8 cellular contexts compared by ENCODE assay signal in the genomic region with DNA sequence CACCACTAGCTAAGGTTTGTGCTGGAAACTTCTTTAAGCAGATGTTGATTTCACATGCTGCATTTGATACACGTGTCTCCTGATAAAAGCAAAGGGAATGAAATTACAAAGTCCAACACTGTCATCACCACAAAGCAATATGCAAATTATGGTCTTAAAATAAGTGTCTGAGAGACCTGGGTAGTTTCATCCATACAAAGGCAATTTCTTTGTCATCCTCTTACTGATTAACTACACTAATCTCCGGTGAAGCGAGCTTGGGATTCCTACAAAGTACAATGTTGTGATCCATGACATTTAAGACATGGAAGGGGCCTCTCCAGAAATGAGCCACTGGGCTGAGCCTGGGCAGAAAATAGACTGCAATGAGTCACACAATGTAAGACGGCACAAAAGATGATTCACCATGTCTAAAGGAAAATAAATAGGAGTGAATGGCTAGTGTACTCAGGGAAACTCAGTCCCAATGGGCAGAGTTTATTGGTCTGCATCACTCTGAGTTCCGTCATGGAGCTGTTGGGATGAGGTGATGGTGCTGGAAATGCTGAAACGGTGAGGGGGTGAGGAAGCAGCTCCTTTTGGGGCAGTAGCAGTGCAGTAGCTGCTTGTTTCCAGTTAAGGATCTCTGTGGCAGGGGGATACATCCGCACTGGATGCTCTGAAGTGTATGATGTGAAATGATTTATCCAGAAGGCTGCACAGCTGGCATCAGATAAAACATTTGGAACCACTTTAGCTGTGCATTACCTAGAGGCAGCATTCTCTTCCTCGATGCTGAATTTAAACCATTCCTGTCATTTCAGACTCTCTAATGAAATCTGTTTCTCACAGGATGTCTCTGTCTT.
A peak's percentile ranks its signal among the peaks of the same experiment; 100 is the strongest.
DNase-seq lines count a peak whose midpoint lies in the region; ATAC-seq and TF ChIP-seq lines count a peak whose summit lies in the region.

No MANE protein-coding gene starts in this region.

- H3K4me3 Mint-ChIP-seq in osteocyte (ENCODE audit: unreplicated experiment) = peak overlapping the region; percentile 47

- ATAC-seq in GM18861 (IDR thresholded peaks at IDR 0.05; ENCODE audit: unreplicated experiment) (peak; percentile 92), HG02610 (IDR thresholded peaks at IDR 0.05; ENCODE audit: unreplicated experiment) (peak; percentile 83)

- H3K27me3 Mint-ChIP-seq in osteocyte (ENCODE audit: unreplicated experiment) = no peaks in the 10 kb centered on the region

- H3K9me3 Mint-ChIP-seq in osteocyte (ENCODE audit: unreplicated experiment) = no peaks in the 10 kb centered on the region

- H3K4me1 Mint-ChIP-seq in osteocyte (ENCODE audit: unreplicated experiment) = peaks cover 25% of the 10 kb centered on the region

- TF ChIP-seq CTCF in epithelial cell of esophagus (IDR thresholded peaks at IDR 0.05; ENCODE audit: insufficient read depth, low read depth, low read length, missing control alignments) (no peak), osteocyte (IDR thresholded peaks at IDR 0.05) (no peak)

- no peak overlapping the region for H3K4me3 ChIP-seq in epithelial cell of esophagus (ENCODE audit: low read length)

- H3K27ac Mint-ChIP-seq in osteocyte (ENCODE audit: unreplicated experiment) = peak overlapping the region; percentile 92

- peak; percentile 71 for DNase-seq in NCI-H1694 treated with DMSO at 0.1 percent for 48 hours (lab: John Stamatoyannopoulos, UW)
- DNase-seq in epithelial cell of esophagus (ENCODE audit: low read depth) = peak; percentile 95
- no peak for DNase-seq in osteocyte (ENCODE audit: extremely low spot score, unreplicated experiment)
- DNase-seq in NCI-H510A treated with DMSO at 0.1 percent for 48 hours (lab: John Stamatoyannopoulos, UW) = no peak
- no peak for DNase-seq in medulla oblongata (ENCODE audit: extremely low spot score)
- DNase-seq in activated CD8-positive, alpha-beta memory T cell treated with anti-CD3 and anti-CD28 coated beads, Interleukin-2, amount 50 U/mL, for 48 hours = no peak

- H3K36me3 Mint-ChIP-seq in osteocyte (ENCODE audit: unreplicated experiment) = no peaks in the 10 kb centered on the region

Comparison
In these comparisons a context has a peak if more than half of its experiments do, and no peak if none do; other contexts are left out.
1. DNase-seq: peak in NCI-H1694 treated with DMSO at 0.1 percent for 48 hours (single experiment) and epithelial cell of esophagus (single experiment); none in osteocyte (single experiment), NCI-H510A treated with DMSO at 0.1 percent for 48 hours (single experiment), medulla oblongata (single experiment) and activated CD8-positive, alpha-beta memory T cell treated with anti-CD3 and anti-CD28 coated beads, Interleukin-2, amount 50 U/mL, for 48 hours (single experiment).